ENCODE assay signal across 1 cellular context in the genomic region with DNA sequence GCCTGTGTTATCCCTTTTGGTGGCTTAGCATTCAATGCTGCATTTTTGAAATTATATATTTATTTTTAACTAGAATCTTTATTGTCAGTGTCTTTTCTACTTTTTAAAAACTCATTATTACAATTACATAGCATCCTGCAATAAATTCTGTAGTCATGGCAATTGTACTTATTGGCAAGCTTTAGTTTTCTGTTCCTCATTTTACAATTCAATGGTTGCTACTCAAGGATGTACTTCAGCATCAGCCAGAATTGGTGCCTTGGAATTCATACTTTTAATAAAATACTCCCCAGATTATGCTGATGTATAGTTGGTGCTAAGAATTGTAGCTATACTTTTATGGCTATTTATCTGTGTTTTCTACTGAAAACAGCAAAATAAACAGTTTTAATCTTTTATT.
TF ChIP-seq lines count a peak whose summit lies in the region.

No MANE protein-coding gene starts in this region.

TF ChIP-seq in GM23338, 12 proteins besides CTCF, POLR2A, EP300 and RAD21 (continued from another document):
- TF ChIP-seq, protein P1, sequence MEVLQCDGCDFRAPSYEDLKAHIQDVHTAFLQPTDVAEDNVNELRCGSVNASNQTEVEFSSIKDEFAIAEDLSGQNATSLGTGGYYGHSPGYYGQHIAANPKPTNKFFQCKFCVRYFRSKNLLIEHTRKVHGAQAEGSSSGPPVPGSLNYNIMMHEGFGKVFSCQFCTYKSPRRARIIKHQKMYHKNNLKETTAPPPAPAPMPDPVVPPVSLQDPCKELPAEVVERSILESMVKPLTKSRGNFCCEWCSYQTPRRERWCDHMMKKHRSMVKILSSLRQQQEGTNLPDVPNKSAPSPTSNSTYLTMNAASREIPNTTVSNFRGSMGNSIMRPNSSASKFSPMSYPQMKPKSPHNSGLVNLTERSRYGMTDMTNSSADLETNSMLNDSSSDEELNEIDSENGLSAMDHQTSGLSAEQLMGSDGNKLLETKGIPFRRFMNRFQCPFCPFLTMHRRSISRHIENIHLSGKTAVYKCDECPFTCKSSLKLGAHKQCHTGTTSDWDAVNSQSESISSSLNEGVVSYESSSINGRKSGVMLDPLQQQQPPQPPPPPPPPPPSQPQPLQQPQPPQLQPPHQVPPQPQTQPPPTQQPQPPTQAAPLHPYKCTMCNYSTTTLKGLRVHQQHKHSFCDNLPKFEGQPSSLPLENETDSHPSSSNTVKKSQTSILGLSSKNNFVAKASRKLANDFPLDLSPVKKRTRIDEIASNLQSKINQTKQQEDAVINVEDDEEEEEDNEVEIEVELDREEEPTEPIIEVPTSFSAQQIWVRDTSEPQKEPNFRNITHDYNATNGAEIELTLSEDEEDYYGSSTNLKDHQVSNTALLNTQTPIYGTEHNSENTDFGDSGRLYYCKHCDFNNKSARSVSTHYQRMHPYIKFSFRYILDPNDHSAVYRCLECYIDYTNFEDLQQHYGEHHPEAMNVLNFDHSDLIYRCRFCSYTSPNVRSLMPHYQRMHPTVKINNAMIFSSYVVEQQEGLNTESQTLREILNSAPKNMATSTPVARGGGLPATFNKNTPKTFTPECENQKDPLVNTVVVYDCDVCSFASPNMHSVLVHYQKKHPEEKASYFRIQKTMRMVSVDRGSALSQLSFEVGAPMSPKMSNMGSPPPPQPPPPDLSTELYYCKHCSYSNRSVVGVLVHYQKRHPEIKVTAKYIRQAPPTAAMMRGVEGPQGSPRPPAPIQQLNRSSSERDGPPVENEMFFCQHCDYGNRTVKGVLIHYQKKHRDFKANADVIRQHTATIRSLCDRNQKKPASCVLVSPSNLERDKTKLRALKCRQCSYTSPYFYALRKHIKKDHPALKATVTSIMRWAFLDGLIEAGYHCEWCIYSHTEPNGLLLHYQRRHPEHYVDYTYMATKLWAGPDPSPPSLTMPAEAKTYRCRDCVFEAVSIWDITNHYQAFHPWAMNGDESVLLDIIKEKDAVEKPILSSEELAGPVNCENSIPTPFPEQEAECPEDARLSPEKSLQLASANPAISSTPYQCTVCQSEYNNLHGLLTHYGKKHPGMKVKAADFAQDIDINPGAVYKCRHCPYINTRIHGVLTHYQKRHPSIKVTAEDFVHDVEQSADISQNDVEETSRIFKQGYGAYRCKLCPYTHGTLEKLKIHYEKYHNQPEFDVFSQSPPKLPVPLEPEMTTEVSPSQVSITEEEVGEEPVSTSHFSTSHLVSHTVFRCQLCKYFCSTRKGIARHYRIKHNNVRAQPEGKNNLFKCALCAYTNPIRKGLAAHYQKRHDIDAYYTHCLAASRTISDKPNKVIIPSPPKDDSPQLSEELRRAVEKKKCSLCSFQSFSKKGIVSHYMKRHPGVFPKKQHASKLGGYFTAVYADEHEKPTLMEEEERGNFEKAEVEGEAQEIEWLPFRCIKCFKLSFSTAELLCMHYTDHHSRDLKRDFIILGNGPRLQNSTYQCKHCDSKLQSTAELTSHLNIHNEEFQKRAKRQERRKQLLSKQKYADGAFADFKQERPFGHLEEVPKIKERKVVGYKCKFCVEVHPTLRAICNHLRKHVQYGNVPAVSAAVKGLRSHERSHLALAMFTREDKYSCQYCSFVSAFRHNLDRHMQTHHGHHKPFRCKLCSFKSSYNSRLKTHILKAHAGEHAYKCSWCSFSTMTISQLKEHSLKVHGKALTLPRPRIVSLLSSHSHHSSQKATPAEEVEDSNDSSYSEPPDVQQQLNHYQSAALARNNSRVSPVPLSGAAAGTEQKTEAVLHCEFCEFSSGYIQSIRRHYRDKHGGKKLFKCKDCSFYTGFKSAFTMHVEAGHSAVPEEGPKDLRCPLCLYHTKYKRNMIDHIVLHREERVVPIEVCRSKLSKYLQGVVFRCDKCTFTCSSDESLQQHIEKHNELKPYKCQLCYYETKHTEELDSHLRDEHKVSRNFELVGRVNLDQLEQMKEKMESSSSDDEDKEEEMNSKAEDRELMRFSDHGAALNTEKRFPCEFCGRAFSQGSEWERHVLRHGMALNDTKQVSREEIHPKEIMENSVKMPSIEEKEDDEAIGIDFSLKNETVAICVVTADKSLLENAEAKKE (CRISPR knock-in tag; IDR thresholded peaks at IDR 0.05), result no peak
